ENCODE assay signal across 1 cellular context in the genomic region with DNA sequence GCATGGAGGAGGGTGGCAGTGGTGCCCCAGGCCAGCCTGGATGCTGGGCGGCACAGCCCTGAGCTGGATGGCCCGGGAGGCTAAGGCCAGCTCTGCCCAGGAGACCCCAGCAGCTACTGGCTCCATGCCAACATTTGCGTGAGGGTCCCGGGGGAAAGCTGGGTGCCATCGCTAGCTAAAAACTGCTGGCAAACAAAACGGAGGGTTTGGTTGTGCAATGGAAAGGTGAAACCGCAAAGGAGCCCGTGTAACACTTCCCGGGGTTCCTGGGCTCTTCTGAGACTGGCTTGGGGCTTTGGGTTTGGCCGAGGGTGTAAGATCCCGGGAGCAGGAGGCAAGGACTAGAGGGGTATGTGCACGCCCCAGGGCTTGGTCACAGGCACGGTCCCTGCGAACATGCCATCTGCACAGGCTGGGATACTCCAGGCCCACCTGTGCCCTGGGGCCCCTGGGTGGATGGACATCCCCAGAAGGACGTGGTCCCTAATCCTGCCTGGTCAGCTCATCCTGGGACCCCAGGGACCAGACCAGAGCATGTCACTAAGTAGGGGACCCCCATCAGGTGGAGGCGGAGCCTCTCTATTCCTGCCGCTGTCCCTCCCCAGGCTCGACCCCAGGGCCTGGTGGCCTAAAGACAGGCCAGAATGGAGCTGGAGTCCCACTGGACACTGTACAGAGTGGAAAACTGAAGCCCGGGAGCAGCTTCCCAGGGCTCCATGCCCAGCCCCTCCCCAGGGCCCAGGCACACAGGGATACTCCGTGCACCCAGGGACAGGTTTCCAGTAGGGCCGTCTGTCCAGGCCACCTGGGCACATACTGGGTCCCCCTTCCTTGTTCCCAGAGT.
TF ChIP-seq lines count a peak whose summit lies in the region.

No MANE protein-coding gene starts in this region.

TF ChIP-seq in SK-N-SH treated with all-trans-retinoic acid at 6 μM for 48 hours, 23 proteins besides CTCF, POLR2A, EP300 and RAD21 (continued from another document):
- TF ChIP-seq, protein P1, sequence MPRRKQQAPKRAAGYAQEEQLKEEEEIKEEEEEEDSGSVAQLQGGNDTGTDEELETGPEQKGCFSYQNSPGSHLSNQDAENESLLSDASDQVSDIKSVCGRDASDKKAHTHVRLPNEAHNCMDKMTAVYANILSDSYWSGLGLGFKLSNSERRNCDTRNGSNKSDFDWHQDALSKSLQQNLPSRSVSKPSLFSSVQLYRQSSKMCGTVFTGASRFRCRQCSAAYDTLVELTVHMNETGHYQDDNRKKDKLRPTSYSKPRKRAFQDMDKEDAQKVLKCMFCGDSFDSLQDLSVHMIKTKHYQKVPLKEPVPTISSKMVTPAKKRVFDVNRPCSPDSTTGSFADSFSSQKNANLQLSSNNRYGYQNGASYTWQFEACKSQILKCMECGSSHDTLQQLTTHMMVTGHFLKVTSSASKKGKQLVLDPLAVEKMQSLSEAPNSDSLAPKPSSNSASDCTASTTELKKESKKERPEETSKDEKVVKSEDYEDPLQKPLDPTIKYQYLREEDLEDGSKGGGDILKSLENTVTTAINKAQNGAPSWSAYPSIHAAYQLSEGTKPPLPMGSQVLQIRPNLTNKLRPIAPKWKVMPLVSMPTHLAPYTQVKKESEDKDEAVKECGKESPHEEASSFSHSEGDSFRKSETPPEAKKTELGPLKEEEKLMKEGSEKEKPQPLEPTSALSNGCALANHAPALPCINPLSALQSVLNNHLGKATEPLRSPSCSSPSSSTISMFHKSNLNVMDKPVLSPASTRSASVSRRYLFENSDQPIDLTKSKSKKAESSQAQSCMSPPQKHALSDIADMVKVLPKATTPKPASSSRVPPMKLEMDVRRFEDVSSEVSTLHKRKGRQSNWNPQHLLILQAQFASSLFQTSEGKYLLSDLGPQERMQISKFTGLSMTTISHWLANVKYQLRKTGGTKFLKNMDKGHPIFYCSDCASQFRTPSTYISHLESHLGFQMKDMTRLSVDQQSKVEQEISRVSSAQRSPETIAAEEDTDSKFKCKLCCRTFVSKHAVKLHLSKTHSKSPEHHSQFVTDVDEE (CRISPR knock-in tag; IDR thresholded peaks at IDR 0.05), result no peak
- TF ChIP-seq, protein P2, sequence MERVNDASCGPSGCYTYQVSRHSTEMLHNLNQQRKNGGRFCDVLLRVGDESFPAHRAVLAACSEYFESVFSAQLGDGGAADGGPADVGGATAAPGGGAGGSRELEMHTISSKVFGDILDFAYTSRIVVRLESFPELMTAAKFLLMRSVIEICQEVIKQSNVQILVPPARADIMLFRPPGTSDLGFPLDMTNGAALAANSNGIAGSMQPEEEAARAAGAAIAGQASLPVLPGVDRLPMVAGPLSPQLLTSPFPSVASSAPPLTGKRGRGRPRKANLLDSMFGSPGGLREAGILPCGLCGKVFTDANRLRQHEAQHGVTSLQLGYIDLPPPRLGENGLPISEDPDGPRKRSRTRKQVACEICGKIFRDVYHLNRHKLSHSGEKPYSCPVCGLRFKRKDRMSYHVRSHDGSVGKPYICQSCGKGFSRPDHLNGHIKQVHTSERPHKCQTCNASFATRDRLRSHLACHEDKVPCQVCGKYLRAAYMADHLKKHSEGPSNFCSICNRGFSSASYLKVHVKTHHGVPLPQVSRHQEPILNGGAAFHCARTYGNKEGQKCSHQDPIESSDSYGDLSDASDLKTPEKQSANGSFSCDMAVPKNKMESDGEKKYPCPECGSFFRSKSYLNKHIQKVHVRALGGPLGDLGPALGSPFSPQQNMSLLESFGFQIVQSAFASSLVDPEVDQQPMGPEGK (CRISPR knock-in tag; IDR thresholded peaks at IDR 0.05; ENCODE audit: borderline replicate concordance), result no peak
- TF ChIP-seq ZNF70 (CRISPR knock-in tag; IDR thresholded peaks at IDR 0.05) (no peak), SNAI2 (CRISPR knock-in tag; IDR thresholded peaks at IDR 0.05) (no peak), RARB (CRISPR knock-in tag; IDR thresholded peaks at IDR 0.05) (no peak), ARNTL (CRISPR knock-in tag; IDR thresholded peaks at IDR 0.05; ENCODE audit: borderline replicate concordance, low read depth) (no peak), TOX (CRISPR knock-in tag; IDR thresholded peaks at IDR 0.05; ENCODE audit: borderline replicate concordance) (no peak)
- TF ChIP-seq, protein P3, sequence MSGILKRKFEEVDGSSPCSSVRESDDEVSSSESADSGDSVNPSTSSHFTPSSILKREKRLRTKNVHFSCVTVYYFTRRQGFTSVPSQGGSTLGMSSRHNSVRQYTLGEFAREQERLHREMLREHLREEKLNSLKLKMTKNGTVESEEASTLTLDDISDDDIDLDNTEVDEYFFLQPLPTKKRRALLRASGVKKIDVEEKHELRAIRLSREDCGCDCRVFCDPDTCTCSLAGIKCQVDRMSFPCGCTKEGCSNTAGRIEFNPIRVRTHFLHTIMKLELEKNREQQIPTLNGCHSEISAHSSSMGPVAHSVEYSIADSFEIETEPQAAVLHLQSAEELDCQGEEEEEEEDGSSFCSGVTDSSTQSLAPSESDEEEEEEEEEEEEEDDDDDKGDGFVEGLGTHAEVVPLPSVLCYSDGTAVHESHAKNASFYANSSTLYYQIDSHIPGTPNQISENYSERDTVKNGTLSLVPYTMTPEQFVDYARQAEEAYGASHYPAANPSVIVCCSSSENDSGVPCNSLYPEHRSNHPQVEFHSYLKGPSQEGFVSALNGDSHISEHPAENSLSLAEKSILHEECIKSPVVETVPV (CRISPR knock-in tag; IDR thresholded peaks at IDR 0.05), result no peak
